ENCODE assay signal across 8 cellular contexts in the genomic region with DNA sequence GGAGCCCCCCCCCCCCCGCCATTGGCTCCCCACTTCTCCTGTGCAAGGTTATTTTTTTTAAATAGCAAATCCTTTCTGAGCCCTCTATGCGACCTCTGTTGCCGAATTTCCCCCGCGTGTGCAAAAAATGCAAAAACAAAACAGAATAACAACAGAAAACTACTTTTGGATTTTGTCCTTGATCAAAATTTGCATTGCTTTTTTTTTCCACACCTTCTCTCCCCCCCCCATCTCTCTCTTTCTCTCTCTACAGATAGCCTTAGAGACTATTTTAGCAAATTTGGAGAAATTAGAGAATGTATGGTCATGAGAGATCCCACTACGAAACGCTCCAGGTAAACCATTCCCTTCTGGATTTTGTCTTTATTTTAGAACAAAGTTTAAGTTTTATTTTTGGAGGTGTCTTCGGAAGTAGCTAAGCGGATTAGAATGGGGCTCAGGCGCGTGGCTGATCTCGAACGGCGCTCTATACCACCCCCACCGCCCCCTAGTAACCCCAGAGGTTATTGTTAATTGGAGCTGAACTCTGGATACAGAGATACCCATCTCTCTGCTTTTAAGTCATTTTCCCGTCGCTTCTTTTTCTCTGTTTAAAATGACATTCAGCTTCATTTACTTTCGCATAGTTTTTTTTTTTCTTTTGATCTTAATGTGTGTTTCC. TPM values are rescaled to one million over a fixed set of nuclear protein-coding genes. Genes with fewer than 3 reads are reported as not detected.
DNase-seq lines count a peak whose midpoint lies in the region; ATAC-seq and TF ChIP-seq lines count a peak whose summit lies in the region.

No MANE protein-coding gene starts in this region.

- no peaks in the 10 kb centered on the region for H3K27me3 Mint-ChIP-seq in neural crest cell (ENCODE audit: low read depth)

- H3K36me3 Mint-ChIP-seq in neural crest cell (ENCODE audit: low read depth): peaks cover 7% of the 10 kb centered on the region

- H3K4me1 Mint-ChIP-seq in neural crest cell: peaks cover 73% of the 10 kb centered on the region

- H3K4me3 Mint-ChIP-seq in neural crest cell: peak overlapping the region; percentile 94

- no peaks in the 10 kb centered on the region for H3K9me3 Mint-ChIP-seq in neural crest cell

- H3K27me3 ChIP-seq in SJSA1 (replicated peaks): no peaks in the 10 kb centered on the region

- no peak for ATAC-seq in GM18502 (IDR thresholded peaks at IDR 0.05; ENCODE audit: poor library complexity, unreplicated experiment)

- peak overlapping the region; percentile 64 for H3K4me3 ChIP-seq in SJSA1

- H3K9me3 ChIP-seq in SJSA1 (replicated peaks): no peaks in the 10 kb centered on the region

- TF ChIP-seq CTCF in neural crest cell (conservative IDR thresholded peaks at IDR 0.05): no peak

- H3K36me3 ChIP-seq in SJSA1: peaks cover 24% of the 10 kb centered on the region

- peak; percentile 39 for DNase-seq in activated CD4-positive, alpha-beta T cell treated with anti-CD3 and anti-CD28 coated beads for 48 hours
- no peak for DNase-seq in activated CD4-positive, alpha-beta T cell treated with anti-CD3 and anti-CD28 coated beads for 1 hour
- DNase-seq in SJSA1 (ENCODE audit: low read depth in 1 of 2, low spot score in 2 of 2): peak in 1 of 2 experiments; percentile 31
- DNase-seq in effector CD4-positive, alpha-beta T cell: peak; percentile 19
- DNase-seq in neural crest cell (ENCODE audit: low read depth, low spot score): no peak
- no peak for DNase-seq in DMS114 treated with DMSO at 0.1 percent for 48 hours (lab: John Stamatoyannopoulos, UW; ENCODE audit: unreplicated experiment)
- DNase-seq in superior temporal gyrus (ENCODE audit: extremely low spot score): no peak

- H3K4me1 ChIP-seq in SJSA1 (replicated peaks): peaks cover 12% of the 10 kb centered on the region

- H3K27ac ChIP-seq in SJSA1: no peak overlapping the region

- H3K27ac Mint-ChIP-seq in neural crest cell (ENCODE audit: unreplicated experiment): peak overlapping the region; percentile 51

RNA-seq across cellular contexts. Expression of a gene that starts 1.0 kb away (rescaled TPM):
- total RNA-seq in SJSA1 (2014; rRNA removed; shearing (Covaris generic)): 27.2 and 39.8 TPM in 2 replicates
- 140 and 150 TPM in 2 replicates for total RNA-seq in neural crest cell

Comparison
In these comparisons a context has a peak if more than half of its experiments do, and no peak if none do; other contexts are left out.
1. DNase-seq: peak in activated CD4-positive, alpha-beta T cell treated with anti-CD3 and anti-CD28 coated beads for 48 hours (single experiment) and effector CD4-positive, alpha-beta T cell (single experiment); none in activated CD4-positive, alpha-beta T cell treated with anti-CD3 and anti-CD28 coated beads for 1 hour (single experiment), neural crest cell (single experiment), DMS114 treated with DMSO at 0.1 percent for 48 hours (single experiment) and superior temporal gyrus (single experiment).